Comparison of ENCODE assay signal across 13 cellular contexts in genomic region chr12:20374775-20375174, GRCh38. TPM values are rescaled to one million over a fixed set of nuclear protein-coding genes. Genes with fewer than 3 reads are reported as not detected.
"Had no signal": no experiment of that assay in that cellular context is flagged by ENCODE, and none has a peak within 500 bp of the region (broad histone marks: within the 10 kb centered on the region; RNA-seq: fewer than 3 reads in every experiment).

No MANE protein-coding gene starts in this region.

- H3K4me3 ChIP-seq: colonic mucosa had no signal

- H3K4me1 ChIP-seq: colonic mucosa had no signal

- H3K9me3 ChIP-seq: colonic mucosa, transverse colon had no signal

- H3K36me3 ChIP-seq: colonic mucosa, transverse colon had no signal

- ATAC-seq: activated CD8-positive, alpha-beta memory T cell treated with anti-CD3 and anti-CD28 coated beads, Interleukin-2, amount 10 ng/mL, durations not matched to agents 7 days and 5 days; stimulated activated memory B cell treated with anti-CD40 and anti-IgM and Interleukin-4, amounts not matched to agents 10 μg/mL and 1 μg/mL and 100 μg/mL, for 72 hours had no signal

- H3K27me3 ChIP-seq: colonic mucosa had no signal

- H3K27ac ChIP-seq: colonic mucosa had no signal

- DNase-seq: activated CD4-positive, alpha-beta T cell treated with anti-CD3 and anti-CD28 coated beads, Interleukin-2, amount 50 U/mL, for 48 hours; activated CD4-positive, CD25-positive, alpha-beta regulatory T cell treated with anti-CD3 and anti-CD28 coated beads, Interleukin-2, amount 50 U/mL, for 72 hours; activated CD8-positive, alpha-beta memory T cell treated with anti-CD3 and anti-CD28 coated beads, Interleukin-2, amount 10 ng/mL, durations not matched to agents 7 days and 5 days; activated gamma-delta T cell; activated T-cell treated with anti-CD3 and anti-CD28 coated beads, Interleukin-2, amount 50 U/mL, for 48 hours; colonic mucosa; effector memory CD4-positive, alpha-beta T cell; retina; SHP77; stimulated activated CD4-positive, alpha-beta T cell treated with anti-CD3 and anti-CD28 coated beads, Interleukin-1b, Interleukin-23, amount 100 ng/mL, for 48 hours; transverse colon had no signal

RNA-seq across cellular contexts. Expression of gene PDE3A, which starts 6.4 kb away (rescaled TPM):
- total RNA-seq: activated CD8-positive, alpha-beta memory T cell treated with anti-CD3 and anti-CD28 coated beads, Interleukin-2, amount 10 ng/mL, durations not matched to agents 7 days and 5 days; T-helper 2 cell treated with Interferon-gamma antibody and Interleukin-4, amounts not matched to agents 100 ng/mL and 5 ng/mL, for 36 hours had no signal
